9 cellular contexts compared by ENCODE assay signal in the genomic region with DNA sequence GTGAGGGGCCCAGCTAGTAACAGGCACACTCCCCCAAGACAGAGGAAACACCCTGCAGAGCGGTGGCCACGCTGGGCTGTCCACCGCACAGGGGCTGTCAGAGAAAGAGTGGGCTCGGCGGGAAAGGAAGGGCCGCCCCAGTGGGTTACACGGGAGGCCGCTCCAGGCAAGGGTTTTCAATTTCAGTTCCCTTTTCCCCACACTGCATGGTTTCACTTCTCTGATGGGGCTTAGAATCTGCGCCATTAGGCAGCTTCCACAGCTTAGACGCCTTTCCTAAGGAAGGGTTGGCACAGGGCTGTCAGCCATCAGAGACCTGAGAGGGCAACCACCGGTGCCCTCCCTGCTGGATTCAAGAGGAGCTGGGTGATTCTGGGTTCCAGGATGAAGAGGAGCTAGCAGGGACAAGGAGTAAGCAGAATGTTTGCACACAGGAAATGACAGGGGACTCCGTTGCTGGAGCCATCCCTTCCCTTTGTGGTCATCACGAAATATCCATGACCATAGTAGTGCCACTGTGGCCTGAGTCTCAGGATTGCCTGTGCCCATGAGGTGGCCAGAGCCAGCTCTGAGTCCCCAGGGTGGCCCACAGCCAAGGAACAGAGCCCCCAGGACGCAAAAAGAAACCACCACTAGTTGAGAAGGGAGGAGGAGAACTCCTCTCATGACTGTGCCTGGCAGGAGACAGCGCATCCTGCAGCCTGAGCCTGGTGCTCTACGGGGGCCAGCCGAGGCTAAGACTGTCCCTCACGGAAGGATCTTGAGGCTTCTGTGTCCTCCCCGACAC.
DNase-seq lines count a peak whose midpoint lies in the region; ATAC-seq and TF ChIP-seq lines count a peak whose summit lies in the region.
"Had no signal": no experiment of that assay in that cellular context is flagged by ENCODE, and none has a peak within 500 bp of the region (broad histone marks: within the 10 kb centered on the region; RNA-seq: fewer than 3 reads in every experiment).

No MANE protein-coding gene starts in this region.

- DNase-seq in activated naive CD4-positive, alpha-beta T cell treated with anti-CD3 and anti-CD28 coated beads for 36 hours = no peak
- no peak for DNase-seq in activated naive CD4-positive, alpha-beta T cell (lab: John Stamatoyannopoulos, UW)
- DNase-seq in T-cell (peak in 2 of 34 experiments; percentile 4 to 33), ACHN (no peak), NCI-H187 (lab: John Stamatoyannopoulos, UW) (no peak), type B pancreatic cell (ENCODE audit: extremely low spot score, unreplicated experiment) (no peak)

- no peaks in the 10 kb centered on the region for H3K9me3 Mint-ChIP-seq in activated naive CD4-positive, alpha-beta T cell treated with anti-CD3 and anti-CD28 coated beads for 36 hours
- H3K9me3 Mint-ChIP-seq in T-cell = no peaks in the 10 kb centered on the region
- H3K9me3 Mint-ChIP-seq in type B pancreatic cell = no peaks in the 10 kb centered on the region
- H3K9me3 Mint-ChIP-seq: neural crest cell had no signal

- H3K36me3 Mint-ChIP-seq in activated naive CD4-positive, alpha-beta T cell treated with anti-CD3 and anti-CD28 coated beads for 36 hours (ENCODE audit: low read depth) = no peaks in the 10 kb centered on the region
- no peaks in the 10 kb centered on the region for H3K36me3 Mint-ChIP-seq in T-cell
- H3K36me3 Mint-ChIP-seq in type B pancreatic cell = peaks cover 5% of the 10 kb centered on the region

- peak overlapping the region; percentile 14 for H3K4me3 ChIP-seq in mononuclear cell (ENCODE audit: low read length)

- no peaks in the 10 kb centered on the region for H3K27me3 Mint-ChIP-seq in activated naive CD4-positive, alpha-beta T cell treated with anti-CD3 and anti-CD28 coated beads for 36 hours (ENCODE audit: low read depth)
- H3K27me3 Mint-ChIP-seq in T-cell (no peaks in the 10 kb centered on the region), type B pancreatic cell (peaks cover 2% of the 10 kb centered on the region)

- H3K27ac Mint-ChIP-seq in activated naive CD4-positive, alpha-beta T cell treated with anti-CD3 and anti-CD28 coated beads for 36 hours = no peak overlapping the region
- H3K27ac Mint-ChIP-seq in T-cell = peak overlapping the region; percentile 72 to 84
- no peak overlapping the region for H3K27ac Mint-ChIP-seq in type B pancreatic cell

- POLR2A ChIA-PET in T-cell (lab: Charles Lee) = no interaction called here

- H3K4me3 Mint-ChIP-seq in activated naive CD4-positive, alpha-beta T cell treated with anti-CD3 and anti-CD28 coated beads for 36 hours = peak overlapping the region; percentile 41
- H3K4me3 Mint-ChIP-seq in T-cell (peak overlapping the region; percentile 58 to 72 (median 70)), type B pancreatic cell (no peak overlapping the region)
- H3K4me3 Mint-ChIP-seq: neural crest cell had no signal

- ATAC-seq in HG03025 (IDR thresholded peaks at IDR 0.05; ENCODE audit: low FRiP score, unreplicated experiment) (peak; percentile 93), T-cell (replicated peaks in 1 of 4) (peak in 3 of 4 experiments; percentile 24 to 42 (median 26))

- intact Hi-C loops in activated naive CD4-positive, alpha-beta T cell treated with anti-CD3 and anti-CD28 coated beads for 36 hours (cut with micrococcal nuclease) = no loop called here

- in situ Hi-C loops in ACHN (cut with HindIII; ENCODE audit: low pct_ligation_motif_present, low pct_unique_long_range_greater_than_20kb, low sequenced_read_pairs) = no loop called here

- TF ChIP-seq CTCF in type B pancreatic cell (conservative IDR thresholded peaks at IDR 0.05) = no peak

- CTCF ChIA-PET in activated naive CD4-positive, alpha-beta T cell treated with anti-CD3 and anti-CD28 coated beads for 36 hours (lab: Charles Lee) = no interaction called here
- CTCF ChIA-PET in T-cell (lab: Charles Lee) = no interaction called here

- no peaks in the 10 kb centered on the region for H3K9me3 ChIP-seq in mononuclear cell (ENCODE audit: low read depth, low read length)

- peaks cover 6% of the 10 kb centered on the region for H3K4me1 Mint-ChIP-seq in activated naive CD4-positive, alpha-beta T cell treated with anti-CD3 and anti-CD28 coated beads for 36 hours (ENCODE audit: low read depth)
- H3K4me1 Mint-ChIP-seq in T-cell (peaks cover 20 to 45% (median 30%) of the 10 kb centered on the region in 3 donors), type B pancreatic cell (ENCODE audit: unreplicated experiment) (peaks cover 22% of the 10 kb centered on the region)

- peaks cover 44% of the 10 kb centered on the region for H3K4me1 ChIP-seq in mononuclear cell (ENCODE audit: insufficient read depth, low read length)

- H3K27me3 ChIP-seq in mononuclear cell (ENCODE audit: insufficient read depth, low read length) = no peaks in the 10 kb centered on the region

Comparison
In these comparisons a context has a peak if more than half of its experiments do, and no peak if none do; other contexts are left out.
1. H3K27ac Mint-ChIP-seq: peak in T-cell (2 of 2); none in activated naive CD4-positive, alpha-beta T cell treated with anti-CD3 and anti-CD28 coated beads for 36 hours (single experiment) and type B pancreatic cell (single experiment).